7 cellular contexts compared by ENCODE assay signal in genomic region chr1:8424539-8425116, GRCh38.
DNase-seq lines count a peak whose midpoint lies in the region; ATAC-seq and TF ChIP-seq lines count a peak whose summit lies in the region.

No MANE protein-coding gene starts in this region.

- peak overlapping the region; percentile 91 to 98 (median 96) for H3K27ac Mint-ChIP-seq in naive thymus-derived CD8-positive, alpha-beta T cell

- no peaks in the 10 kb centered on the region for H3K36me3 Mint-ChIP-seq in naive thymus-derived CD8-positive, alpha-beta T cell

- DNase-seq in NB4 (ENCODE audit: low read depth): peak; percentile 54
- DNase-seq in activated CD8-positive, alpha-beta memory T cell treated with anti-CD3 and anti-CD28 coated beads for 24 hours: peak; percentile 79
- peak in 9 of 10 donors; percentile 23 to 71 (median 51) for DNase-seq in naive thymus-derived CD8-positive, alpha-beta T cell
- peak in 1 of 2 donors; percentile 54 for DNase-seq in uterus
- no peak for DNase-seq in DMS153 (lab: John Stamatoyannopoulos, UW)

- H3K4me1 ChIP-seq in esophagus (ENCODE audit: control insufficient read depth in 2 of 2, insufficient read depth in 2 of 2, low read length in 1 of 2): peaks cover 4 to 9% of the 10 kb centered on the region in 2 donors
- H3K4me1 ChIP-seq in uterus: peaks cover 2 to 10% of the 10 kb centered on the region in 2 donors

- no peaks in the 10 kb centered on the region for H3K36me3 ChIP-seq in esophagus (ENCODE audit: control insufficient read depth in 2 of 2, insufficient read depth in 2 of 2, low read length in 1 of 2)
- H3K36me3 ChIP-seq in uterus: no peaks in the 10 kb centered on the region

- H3K27me3 ChIP-seq in esophagus (ENCODE audit: control insufficient read depth in 1 of 2, insufficient read depth in 2 of 2, low read length in 2 of 2) (no peaks in the 10 kb centered on the region), uterus (no peaks in the 10 kb centered on the region)

- TF ChIP-seq POLR2A in NB4 (IDR thresholded peaks at IDR 0.05; ENCODE audit: extremely low read depth, insufficient read length): no peak
- TF ChIP-seq POLR2A in uterus (IDR thresholded peaks at IDR 0.05): peak in 1 of 2 donors; percentile 51

- intact Hi-C loops in uterus (cut with DNase I; ENCODE audit: low total_unique reads): loop anchor here (10.0 kb wide), 1 partner anchor 50 kb away; no protein-coding TSS in a partner anchor

- 21 to 23% methylated on average over 9 of the region's 9 CpGs for WGBS in esophagus, 2 donors

- peak overlapping the region; percentile 98 for H3K27ac ChIP-seq in esophagus (ENCODE audit: low read depth in 2 of 2, low read length in 1 of 2)
- H3K27ac ChIP-seq in uterus: peak overlapping the region; percentile 99 to 100

- TF ChIP-seq CTCF in NB4 (IDR thresholded peaks at IDR 0.05; ENCODE audit: low read depth, low read length) (no peak), uterus (IDR thresholded peaks at IDR 0.05) (peak in 1 of 4 experiments; percentile 7)

- POLR2A ChIA-PET in naive thymus-derived CD8-positive, alpha-beta T cell (lab: Charles Lee): interaction anchor here (0.6 to 2.1 kb wide), 12 partner anchors 12 to 528 kb away, joined by 3 to 11 read pairs (median 3); partner anchors contain the start of genes ENO1 and RERE

- H3K4me3 ChIP-seq in NB4 (ENCODE audit: low read depth, low read length) (no peak overlapping the region), esophagus (ENCODE audit: low read depth in 1 of 2, low read length in 2 of 2) (peak overlapping the region in 1 of 2 donors; percentile 74), uterus (peak overlapping the region; percentile 85 to 98)

- H3K9me3 Mint-ChIP-seq in naive thymus-derived CD8-positive, alpha-beta T cell: no peaks in the 10 kb centered on the region

- ATAC-seq in GM18907 (IDR thresholded peaks at IDR 0.05; ENCODE audit: unreplicated experiment): peak; percentile 18
- ATAC-seq in naive thymus-derived CD8-positive, alpha-beta T cell: peak; percentile 61 to 74

- H3K4me1 Mint-ChIP-seq in naive thymus-derived CD8-positive, alpha-beta T cell: peaks cover 30 to 57% (median 54%) of the 10 kb centered on the region in 4 donors

- H3K27me3 Mint-ChIP-seq in naive thymus-derived CD8-positive, alpha-beta T cell: no peaks in the 10 kb centered on the region

- peak overlapping the region in 9 of 10 donors; percentile 88 to 96 (median 94) for H3K4me3 Mint-ChIP-seq in naive thymus-derived CD8-positive, alpha-beta T cell

- H3K9me3 ChIP-seq in esophagus (ENCODE audit: control insufficient read depth in 2 of 2, insufficient read depth in 1 of 2, low read depth in 1 of 2, low read length in 1 of 2) (no peaks in the 10 kb centered on the region), uterus (no peaks in the 10 kb centered on the region)
